ENCODE assay signal across 27 cellular contexts in the genomic region with DNA sequence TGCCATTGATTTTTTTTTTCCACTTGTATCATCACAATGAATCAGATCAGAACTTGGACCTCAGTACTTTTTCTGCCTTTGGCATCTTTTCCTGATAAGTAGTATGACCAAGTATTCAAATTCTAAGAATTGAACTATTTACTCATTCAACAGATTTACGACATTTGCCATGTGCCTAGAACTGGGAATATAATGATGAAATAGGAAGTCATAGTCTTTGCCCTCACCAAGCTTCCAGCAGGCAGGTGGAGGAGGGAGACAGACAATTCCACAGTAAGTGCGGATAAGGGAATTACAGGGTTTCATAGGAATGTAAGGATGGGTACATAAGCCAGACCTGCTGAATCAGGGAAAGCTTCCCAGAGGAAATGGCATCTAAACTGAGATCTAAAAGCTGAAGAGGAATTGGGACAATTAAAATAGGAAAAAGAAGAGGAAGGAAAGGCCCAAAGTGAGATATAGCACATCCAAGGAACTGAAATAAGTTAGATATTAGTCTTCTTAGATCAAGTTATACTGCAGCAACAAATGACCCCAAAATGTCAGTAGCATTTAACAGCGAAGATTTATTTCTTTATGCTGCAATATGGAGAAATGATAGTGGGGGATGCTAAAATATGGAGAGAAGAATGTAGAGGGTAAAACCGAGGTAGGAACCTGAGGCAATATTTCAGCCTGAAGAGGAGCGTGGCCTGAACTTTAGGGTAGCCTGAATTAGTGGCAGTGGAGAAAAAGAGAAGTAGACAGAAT. TPM values are rescaled to one million over a fixed set of nuclear protein-coding genes. Genes with fewer than 3 reads are reported as not detected.
A peak's percentile ranks its signal among the peaks of the same experiment; 100 is the strongest.
DNase-seq lines count a peak whose midpoint lies in the region; ATAC-seq and TF ChIP-seq lines count a peak whose summit lies in the region.
"Had no signal": no experiment of that assay in that cellular context is flagged by ENCODE, and none has a peak within 500 bp of the region (broad histone marks: within the 10 kb centered on the region; RNA-seq: fewer than 3 reads in every experiment).

No MANE protein-coding gene starts in this region.

- peaks cover 8% of the 10 kb centered on the region for H3K79me2 ChIP-seq in hepatocyte
- H3K79me2 ChIP-seq: parathyroid adenoma had no signal

- H3K9me2 ChIP-seq in hepatocyte (replicated peaks; ENCODE audit: insufficient read depth) = no peaks in the 10 kb centered on the region

- H4K20me1 ChIP-seq in hepatocyte (ENCODE audit: insufficient read depth, poor library complexity, severe bottlenecking) = no peaks in the 10 kb centered on the region
- H4K20me1 ChIP-seq: BLaER1 had no signal

- H3K4me2 ChIP-seq in hepatocyte = no peak overlapping the region
- H3K4me2 ChIP-seq: BLaER1, GM23338 had no signal

- no peak overlapping the region for H3K4me3 ChIP-seq in hepatocyte
- H3K4me3 ChIP-seq: BLaER1, GM23338, vagina had no signal

- 92% methylated on average over 5 of the region's 5 CpGs for WGBS in hepatocyte (ENCODE audit: low lambda C conversion rate, missing lambda C conversion rate)

- peaks cover 22% of the 10 kb centered on the region for H3K4me1 Mint-ChIP-seq in activated naive CD8-positive, alpha-beta T cell treated with anti-CD3 and anti-CD28 coated beads for 36 hours
- H3K4me1 Mint-ChIP-seq in activated naive CD8-positive, alpha-beta T cell treated with anti-CD3 and anti-CD28 coated beads, Interleukin-2, amount 50 U/mL, for 24 hours = peaks cover 21% of the 10 kb centered on the region
- peaks cover 27% of the 10 kb centered on the region for H3K4me1 Mint-ChIP-seq in stimulated activated naive CD8-positive, alpha-beta T cell treated with anti-CD3 and anti-CD28 coated beads, Interleukin-15, amount 100 ng/mL, for 72 hours

- H3K27me3 ChIP-seq in hepatocyte = no peaks in the 10 kb centered on the region
- H3K27me3 ChIP-seq: BLaER1, vagina had no signal

- H3K27me3 Mint-ChIP-seq in activated naive CD8-positive, alpha-beta T cell treated with anti-CD3 and anti-CD28 coated beads for 36 hours = no peaks in the 10 kb centered on the region
- no peaks in the 10 kb centered on the region for H3K27me3 Mint-ChIP-seq in activated naive CD8-positive, alpha-beta T cell treated with anti-CD3 and anti-CD28 coated beads, Interleukin-2, amount 50 U/mL, for 24 hours
- H3K27me3 Mint-ChIP-seq in stimulated activated naive CD8-positive, alpha-beta T cell treated with anti-CD3 and anti-CD28 coated beads, Interleukin-15, amount 100 ng/mL, for 72 hours = no peaks in the 10 kb centered on the region
- H3K27me3 Mint-ChIP-seq: naive thymus-derived CD8-positive, alpha-beta T cell had no signal

- peak overlapping the region; percentile 6 for H3K27ac Mint-ChIP-seq in activated naive CD8-positive, alpha-beta T cell treated with anti-CD3 and anti-CD28 coated beads for 36 hours
- no peak overlapping the region for H3K27ac Mint-ChIP-seq in activated naive CD8-positive, alpha-beta T cell treated with anti-CD3 and anti-CD28 coated beads, Interleukin-2, amount 50 U/mL, for 24 hours
- peak overlapping the region; percentile 69 to 87 for H3K27ac Mint-ChIP-seq in stimulated activated naive CD8-positive, alpha-beta T cell treated with anti-CD3 and anti-CD28 coated beads, Interleukin-15, amount 100 ng/mL, for 72 hours
- H3K27ac Mint-ChIP-seq: GM23338; T-helper 2 cell treated with Interferon-gamma antibody and Interleukin-4, amounts not matched to agents 5 μg/mL and 100 μg/mL, for 36 hours had no signal

- peak overlapping the region; percentile 12 for H3K27ac ChIP-seq in hepatocyte
- H3K27ac ChIP-seq: BLaER1, HL-60, parathyroid adenoma, vagina, VCaP had no signal

- no peaks in the 10 kb centered on the region for H3K9me3 ChIP-seq in hepatocyte (ENCODE audit: low read depth)
- H3K9me3 ChIP-seq: BLaER1, vagina had no signal

- no peak for DNase-seq in activated naive CD8-positive, alpha-beta T cell treated with anti-CD3 and anti-CD28 coated beads for 36 hours
- no peak for DNase-seq in activated naive CD8-positive, alpha-beta T cell treated with anti-CD3 and anti-CD28 coated beads, Interleukin-2, amount 50 U/mL, for 24 hours
- DNase-seq in amniotic epithelial cell (ENCODE audit: low read depth) (peak; percentile 22), hepatocyte (ENCODE audit: low spot score) (no peak), NCI-H128 (lab: John Stamatoyannopoulos, UW; ENCODE audit: unreplicated experiment) (no peak)
- no peak for DNase-seq in stimulated activated naive CD8-positive, alpha-beta T cell treated with anti-CD3 and anti-CD28 coated beads, Interleukin-15, amount 100 ng/mL, for 72 hours
- DNase-seq: activated CD4-positive, alpha-beta T cell treated with anti-CD3 and anti-CD28 coated beads, Interleukin-2, amount 50 U/mL, for 1 hour; activated naive CD4-positive, alpha-beta T cell; anterior cingulate cortex; central memory CD4-positive, alpha-beta T cell; COR-L47; DND-41; naive thymus-derived CD8-positive, alpha-beta T cell; NCI-H1436; NCI-H510A treated with DMSO at 0.1 percent for 48 hours; RPMI8226 had no signal

- H3K36me3 Mint-ChIP-seq in activated naive CD8-positive, alpha-beta T cell treated with anti-CD3 and anti-CD28 coated beads for 36 hours = peaks cover under 1% of the 10 kb centered on the region
- no peaks in the 10 kb centered on the region for H3K36me3 Mint-ChIP-seq in activated naive CD8-positive, alpha-beta T cell treated with anti-CD3 and anti-CD28 coated beads, Interleukin-2, amount 50 U/mL, for 24 hours (ENCODE audit: low read depth)
- H3K36me3 Mint-ChIP-seq: naive thymus-derived CD8-positive, alpha-beta T cell had no signal

- TF ChIP-seq CTCF in hepatocyte (IDR thresholded peaks at IDR 0.05; ENCODE audit: poor library complexity) = no peak

- no peaks in the 10 kb centered on the region for H3K9me3 Mint-ChIP-seq in activated naive CD8-positive, alpha-beta T cell treated with anti-CD3 and anti-CD28 coated beads for 36 hours
- H3K9me3 Mint-ChIP-seq in activated naive CD8-positive, alpha-beta T cell treated with anti-CD3 and anti-CD28 coated beads, Interleukin-2, amount 50 U/mL, for 24 hours = no peaks in the 10 kb centered on the region
- H3K9me3 Mint-ChIP-seq in stimulated activated naive CD8-positive, alpha-beta T cell treated with anti-CD3 and anti-CD28 coated beads, Interleukin-15, amount 100 ng/mL, for 72 hours = no peaks in the 10 kb centered on the region
- H3K9me3 Mint-ChIP-seq: GM23338; naive thymus-derived CD8-positive, alpha-beta T cell; T-helper 2 cell treated with Interferon-gamma antibody and Interleukin-4, amounts not matched to agents 5 μg/mL and 100 μg/mL, for 36 hours had no signal

- H3K36me3 ChIP-seq in hepatocyte (replicated peaks; ENCODE audit: insufficient read depth, low read depth) = no peaks in the 10 kb centered on the region
- H3K36me3 ChIP-seq: BLaER1, vagina had no signal

- no peak overlapping the region for H3K4me3 Mint-ChIP-seq in activated naive CD8-positive, alpha-beta T cell treated with anti-CD3 and anti-CD28 coated beads for 36 hours
- no peak overlapping the region for H3K4me3 Mint-ChIP-seq in activated naive CD8-positive, alpha-beta T cell treated with anti-CD3 and anti-CD28 coated beads, Interleukin-2, amount 50 U/mL, for 24 hours
- H3K4me3 Mint-ChIP-seq in stimulated activated naive CD8-positive, alpha-beta T cell treated with anti-CD3 and anti-CD28 coated beads, Interleukin-15, amount 100 ng/mL, for 72 hours = no peak overlapping the region
- H3K4me3 Mint-ChIP-seq: GM23338; naive thymus-derived CD8-positive, alpha-beta T cell; T-helper 2 cell treated with Interferon-gamma antibody and Interleukin-4, amounts not matched to agents 5 μg/mL and 100 μg/mL, for 36 hours had no signal

- H2AFZ ChIP-seq in hepatocyte = no peak overlapping the region
- H2AFZ ChIP-seq: GM23338, parathyroid adenoma had no signal

- peaks cover 7% of the 10 kb centered on the region for H3K4me1 ChIP-seq in hepatocyte (ENCODE audit: insufficient read depth)
- H3K4me1 ChIP-seq: parathyroid adenoma, vagina had no signal

- no peak for ATAC-seq in activated naive CD8-positive, alpha-beta T cell treated with anti-CD3 and anti-CD28 coated beads, Interleukin-2, amount 50 U/mL, for 24 hours
- no peak for ATAC-seq in stimulated activated naive CD8-positive, alpha-beta T cell treated with anti-CD3 and anti-CD28 coated beads, Interleukin-15, amount 100 ng/mL, for 72 hours
- ATAC-seq in HG02970 (IDR thresholded peaks at IDR 0.05; ENCODE audit: low FRiP score, unreplicated experiment) (no peak), HG02623 (IDR thresholded peaks at IDR 0.05; ENCODE audit: unreplicated experiment) (no peak)
- ATAC-seq: GM23338; naive thymus-derived CD8-positive, alpha-beta T cell; sciatic nerve; SK-N-SH treated with all-trans-retinoic acid at 6 μM for 48 hours had no signal

RNA-seq across cellular contexts. Expression of a gene that starts 5.3 kb away (rescaled TPM):
- total RNA-seq in activated naive CD8-positive, alpha-beta T cell treated with anti-CD3 and anti-CD28 coated beads for 36 hours = 10 to 100 TPM; 18.3 to 19.2 TPM
- total RNA-seq in hepatocyte = 19.9 TPM in 2 replicates
- 10.5 and 13.6 TPM in 2 replicates for polyA plus RNA-seq in hepatocyte

RNA-seq across cellular contexts. Expression of a gene that starts 54.5 kb away (rescaled TPM):
- total RNA-seq in activated naive CD8-positive, alpha-beta T cell treated with anti-CD3 and anti-CD28 coated beads for 36 hours = 10 to 100 TPM; 17.4 to 17.8 TPM
- total RNA-seq in hepatocyte = 1.4 and 2.2 TPM in 2 replicates
- 0.54 and 0.68 TPM in 2 replicates for polyA plus RNA-seq in hepatocyte
- polyA plus RNA-seq: naive thymus-derived CD8-positive, alpha-beta T cell had no signal
